ENCODE assay signal across 11 cellular contexts in genomic region chr18:57107141-57107832, GRCh38. TPM values are rescaled to one million over a fixed set of nuclear protein-coding genes. Genes with fewer than 3 reads are reported as not detected.
A peak's percentile ranks its signal among the peaks of the same experiment; 100 is the strongest.
DNase-seq lines count a peak whose midpoint lies in the region; ATAC-seq and TF ChIP-seq lines count a peak whose summit lies in the region.
"Had no signal": no experiment of that assay in that cellular context is flagged by ENCODE, and none has a peak within 500 bp of the region (broad histone marks: within the 10 kb centered on the region; RNA-seq: fewer than 3 reads in every experiment).

No MANE protein-coding gene starts in this region.

- DNase-seq in AML-193 (lab: John Stamatoyannopoulos, UW) (peak; percentile 31 to 48), LNCaP clone FGC (ENCODE audit: low read depth) (peak; percentile 4), amniotic epithelial cell (ENCODE audit: low read depth) (peak; percentile 8), G401 (ENCODE audit: low spot score) (no peak), NCI-H1417 (lab: John Stamatoyannopoulos, UW) (no peak)
- DNase-seq in CD8-positive, alpha-beta memory T cell: no peak
- DNase-seq: activated CD8-positive, alpha-beta memory T cell treated with anti-CD3 and anti-CD28 coated beads, Interleukin-2, amount 10 ng/mL, durations not matched to agents 7 days and 5 days; dorsolateral prefrontal cortex had no signal

- POLR2A ChIA-PET in CD8-positive, alpha-beta memory T cell (lab: Charles Lee): no interaction called here

- ATAC-seq in GM18519 (IDR thresholded peaks at IDR 0.05; ENCODE audit: low FRiP score, unreplicated experiment): no peak
- ATAC-seq: activated CD8-positive, alpha-beta memory T cell treated with anti-CD3 and anti-CD28 coated beads, Interleukin-2, amount 10 ng/mL, durations not matched to agents 7 days and 5 days had no signal

- in situ Hi-C loops in G401 (cut with HindIII; ENCODE audit: low sequenced_read_pairs): no loop called here

- no peak overlapping the region for H3K27ac Mint-ChIP-seq in CD8-positive, alpha-beta memory T cell
- H3K27ac Mint-ChIP-seq: activated CD8-positive, alpha-beta memory T cell treated with anti-CD3 and anti-CD28 coated beads, Interleukin-2, amount 10 ng/mL, durations not matched to agents 7 days and 5 days; memory B cell had no signal

- TF ChIP-seq CTCF in LNCaP clone FGC (IDR thresholded peaks at IDR 0.05; ENCODE audit: control insufficient read depth, extremely low read depth, insufficient read depth) (no peak), liver (IDR thresholded peaks at IDR 0.05; ENCODE audit: low read depth, low read length, missing input control) (no peak)

- 64% methylated on average over 4 of the region's 4 CpGs for WGBS in liver

- H3K4me3 ChIP-seq in LNCaP clone FGC (ENCODE audit: low read depth, low read length): no peak overlapping the region
- H3K4me3 ChIP-seq in liver (ENCODE audit: low read depth in 1 of 3, low read length in 3 of 3): no peak overlapping the region
- no peak overlapping the region for H3K4me3 ChIP-seq in CD8-positive, alpha-beta memory T cell (ENCODE audit: low read length)
- H3K4me3 ChIP-seq: dorsolateral prefrontal cortex had no signal

- H3K4me1 ChIP-seq in liver (ENCODE audit: control insufficient read depth in 4 of 4, insufficient read depth in 4 of 4, low read length in 3 of 4): no peaks in the 10 kb centered on the region
- H3K4me1 ChIP-seq in CD8-positive, alpha-beta memory T cell (ENCODE audit: insufficient read depth, low read length): no peaks in the 10 kb centered on the region

- peak; percentile 40 to 48 for TF ChIP-seq RAD21 in liver (IDR thresholded peaks at IDR 0.05)

- CTCF ChIA-PET in CD8-positive, alpha-beta memory T cell (lab: Charles Lee): no interaction called here

- no peak overlapping the region for H3K4me3 Mint-ChIP-seq in CD8-positive, alpha-beta memory T cell
- H3K4me3 Mint-ChIP-seq: activated CD8-positive, alpha-beta memory T cell treated with anti-CD3 and anti-CD28 coated beads, Interleukin-2, amount 10 ng/mL, durations not matched to agents 7 days and 5 days; memory B cell had no signal

- H3K36me3 Mint-ChIP-seq in CD8-positive, alpha-beta memory T cell: peaks cover 0 to 1% (median 0%) of the 10 kb centered on the region in 3 donors
- H3K36me3 Mint-ChIP-seq: activated CD8-positive, alpha-beta memory T cell treated with anti-CD3 and anti-CD28 coated beads, Interleukin-2, amount 10 ng/mL, durations not matched to agents 7 days and 5 days; memory B cell had no signal

- peaks cover 0 to 2% (median 0%) of the 10 kb centered on the region in 3 donors for H3K4me1 Mint-ChIP-seq in CD8-positive, alpha-beta memory T cell
- H3K4me1 Mint-ChIP-seq: memory B cell had no signal

- H3K27me3 Mint-ChIP-seq in CD8-positive, alpha-beta memory T cell: peaks cover 3 to 7% of the 10 kb centered on the region in 2 donors

- no peaks in the 10 kb centered on the region for H3K27me3 ChIP-seq in liver (ENCODE audit: control insufficient read depth in 4 of 4, insufficient read depth in 4 of 4, low read length in 3 of 4)
- no peaks in the 10 kb centered on the region for H3K27me3 ChIP-seq in CD8-positive, alpha-beta memory T cell (ENCODE audit: insufficient read depth, low read length, poor library complexity, severe bottlenecking)

- H3K9me3 ChIP-seq in liver (ENCODE audit: control insufficient read depth in 4 of 4, low read length in 3 of 4): no peaks in the 10 kb centered on the region
- no peaks in the 10 kb centered on the region for H3K9me3 ChIP-seq in CD8-positive, alpha-beta memory T cell (ENCODE audit: low read length)

- H3K9ac ChIP-seq in liver (ENCODE audit: low read depth in 1 of 2, low read length in 2 of 2): no peak overlapping the region

- H3K36me3 ChIP-seq in liver (ENCODE audit: control insufficient read depth in 4 of 4, insufficient read depth in 3 of 4, low read depth in 1 of 4, low read length in 3 of 4): no peaks in the 10 kb centered on the region
- no peaks in the 10 kb centered on the region for H3K36me3 ChIP-seq in CD8-positive, alpha-beta memory T cell (ENCODE audit: insufficient read depth, low read length)

- H3K9me3 Mint-ChIP-seq in CD8-positive, alpha-beta memory T cell: peaks cover 0 to 7% (median 0%) of the 10 kb centered on the region in 5 donors

- no peak overlapping the region for H3K27ac ChIP-seq in liver (ENCODE audit: low read depth in 1 of 2, low read length in 2 of 2)
- H3K27ac ChIP-seq in CD8-positive, alpha-beta memory T cell (ENCODE audit: low read depth, low read length): no peak overlapping the region
- H3K27ac ChIP-seq: dorsolateral prefrontal cortex had no signal

TF ChIP-seq in liver, 16 proteins besides CTCF, POLR2A, EP300 and RAD21:
- TF ChIP-seq EGR1 (IDR thresholded peaks at IDR 0.05; ENCODE audit: low read depth in 2 of 2): no peak
- peak; percentile 100 for TF ChIP-seq REST (IDR thresholded peaks at IDR 0.05)
- no peak for TF ChIP-seq FOXA2 (IDR thresholded peaks at IDR 0.05)

RNA-seq across cellular contexts. Expression of gene BOD1L2, which starts 39.6 kb away (rescaled TPM):
- total RNA-seq in liver: not detected
- polyA plus RNA-seq in liver: not detected
- total RNA-seq in G401 (2014; rRNA removed; shearing (Covaris generic)): not detected in 2 replicates
- total RNA-seq in CD8-positive, alpha-beta memory T cell: not detected
- polyA plus RNA-seq in CD8-positive, alpha-beta memory T cell: not detected
- total RNA-seq: activated CD8-positive, alpha-beta memory T cell treated with anti-CD3 and anti-CD28 coated beads, Interleukin-2, amount 10 ng/mL, durations not matched to agents 7 days and 5 days had no signal

Comparison
In these comparisons a context has a peak if more than half of its experiments do, and no peak if none do; other contexts are left out.
1. DNase-seq: peak in AML-193 (2 of 2), LNCaP clone FGC (single experiment) and amniotic epithelial cell (single experiment); none in G401 (single experiment), NCI-H1417 (0 of 3) and CD8-positive, alpha-beta memory T cell (0 of 5).